Comparison of ENCODE assay signal across 8 cellular contexts in the genomic region with DNA sequence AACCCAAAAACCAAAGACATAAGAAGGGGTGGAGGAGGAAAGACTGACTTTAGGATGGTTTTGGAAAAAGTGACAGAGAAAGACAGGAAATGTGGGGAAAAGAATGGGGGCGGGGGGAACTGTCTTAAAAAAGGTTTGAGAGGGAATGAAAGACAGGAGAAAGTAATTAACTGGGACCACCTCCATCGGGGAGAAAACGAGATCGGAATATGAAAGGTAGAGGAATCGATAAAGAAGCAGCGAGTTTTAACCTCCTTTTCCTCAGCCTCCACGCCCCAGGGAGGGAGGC. TPM values are rescaled to one million over a fixed set of nuclear protein-coding genes. Genes with fewer than 3 reads are reported as not detected.
A peak's percentile ranks its signal among the peaks of the same experiment; 100 is the strongest.
DNase-seq lines count a peak whose midpoint lies in the region; ATAC-seq and TF ChIP-seq lines count a peak whose summit lies in the region.

No MANE protein-coding gene starts in this region.

- H3K36me3 ChIP-seq in esophagus muscularis mucosa: no peaks in the 10 kb centered on the region
- no peaks in the 10 kb centered on the region for H3K36me3 ChIP-seq in psoas muscle (ENCODE audit: insufficient read depth in 1 of 2, low read depth in 1 of 2)

- under 1% methylated on average over 7 of the region's 7 CpGs for WGBS in esophagus muscularis mucosa
- WGBS in psoas muscle, 3 donors: 0 to 3% (median 1%) methylated on average over 7 of the region's 7 CpGs

- H3K4me3 ChIP-seq in GM12875 (ENCODE audit: low read depth, low read length): peak overlapping the region; percentile 87
- peak overlapping the region; percentile 70 to 97 (median 85) for H3K4me3 ChIP-seq in esophagus muscularis mucosa
- H3K4me3 ChIP-seq in psoas muscle: peak overlapping the region; percentile 77

- H3K4me1 ChIP-seq in esophagus muscularis mucosa (peaks cover 12 to 44% (median 31%) of the 10 kb centered on the region in 4 donors), psoas muscle (peaks cover 19% of the 10 kb centered on the region)

- peak; percentile 30 for DNase-seq in RKO (ENCODE audit: low spot score)
- DNase-seq in esophagus muscularis mucosa (ENCODE audit: extremely low spot score): no peak
- no peak for DNase-seq in psoas muscle
- no peak for DNase-seq in SKM-1 (lab: John Stamatoyannopoulos, UW; ENCODE audit: unreplicated experiment)
- DNase-seq in SIG-M5 (lab: John Stamatoyannopoulos, UW): no peak
- DNase-seq in HEK293T (ENCODE audit: extremely low spot score): no peak

- intact Hi-C loops in esophagus muscularis mucosa (cut with DNase I) (loop anchor here (5.0 to 10.0 kb wide), 3 partner anchors 79 to 471 kb away; a partner anchor contains a TSS), psoas muscle (cut with DNase I) (no loop called here)

- POLR2A ChIA-PET in HEK293T (lab: Yijun Ruan, JAX): interaction anchor here (0.6 to 2.0 kb wide), 8 partner anchors 11 to 326 kb away, joined by 3 to 7 read pairs (median 4); a partner anchor contains a TSS

- ATAC-seq in psoas muscle (no peak), GM19455 (IDR thresholded peaks at IDR 0.05; ENCODE audit: unreplicated experiment) (no peak)

- H3K27me3 ChIP-seq in esophagus muscularis mucosa: no peaks in the 10 kb centered on the region
- no peaks in the 10 kb centered on the region for H3K27me3 ChIP-seq in psoas muscle (ENCODE audit: insufficient read depth in 3 of 3, low read length in 2 of 3)

- CTCF ChIA-PET in HEK293T (lab: Yijun Ruan, JAX): no interaction called here

- TF ChIP-seq POLR2A in esophagus muscularis mucosa (IDR thresholded peaks at IDR 0.05; ENCODE audit: low read depth): no peak

- H3K27ac ChIP-seq in esophagus muscularis mucosa (replicated peaks in 1 of 4) (peak overlapping the region; percentile 95 to 97 (median 96)), psoas muscle (peak overlapping the region; percentile 88)

- no peak for TF ChIP-seq EP300 in esophagus muscularis mucosa (IDR thresholded peaks at IDR 0.05)

- H3K9me3 ChIP-seq in esophagus muscularis mucosa: no peaks in the 10 kb centered on the region
- H3K9me3 ChIP-seq in psoas muscle: no peaks in the 10 kb centered on the region

- no peak for TF ChIP-seq CTCF in GM12875 (IDR thresholded peaks at IDR 0.05; ENCODE audit: borderline replicate concordance, insufficient read depth, low read depth, low read length)
- TF ChIP-seq CTCF in esophagus muscularis mucosa (IDR thresholded peaks at IDR 0.05): no peak
- no peak for TF ChIP-seq CTCF in psoas muscle (IDR thresholded peaks at IDR 0.05)

TF ChIP-seq in HEK293T, 16 proteins besides CTCF, POLR2A, EP300 and RAD21:
- TF ChIP-seq FOXK2 (IDR thresholded peaks at IDR 0.05) (no peak), L3MBTL2 (conservative IDR thresholded peaks at IDR 0.05) (no peak), BHLHE40 (IDR thresholded peaks at IDR 0.05; ENCODE audit: borderline replicate concordance) (no peak), SP1 (IDR thresholded peaks at IDR 0.05) (no peak), SUZ12 (IDR thresholded peaks at IDR 0.05) (no peak), CTBP1 (IDR thresholded peaks at IDR 0.05; ENCODE audit: borderline replicate concordance) (no peak), TARDBP (IDR thresholded peaks at IDR 0.05) (no peak), ELF4 (IDR thresholded peaks at IDR 0.05) (no peak), ZNF384 (IDR thresholded peaks at IDR 0.05) (no peak), HDGF (IDR thresholded peaks at IDR 0.05; ENCODE audit: borderline replicate concordance) (no peak), FOXM1 (IDR thresholded peaks at IDR 0.05; ENCODE audit: borderline replicate concordance) (no peak), FOXA1 (IDR thresholded peaks at IDR 0.05) (no peak), NFRKB (IDR thresholded peaks at IDR 0.05) (no peak), ARNT (IDR thresholded peaks at IDR 0.05) (no peak), LEF1 (IDR thresholded peaks at IDR 0.05; ENCODE audit: borderline replicate concordance) (no peak)
- TF ChIP-seq, protein P1, sequence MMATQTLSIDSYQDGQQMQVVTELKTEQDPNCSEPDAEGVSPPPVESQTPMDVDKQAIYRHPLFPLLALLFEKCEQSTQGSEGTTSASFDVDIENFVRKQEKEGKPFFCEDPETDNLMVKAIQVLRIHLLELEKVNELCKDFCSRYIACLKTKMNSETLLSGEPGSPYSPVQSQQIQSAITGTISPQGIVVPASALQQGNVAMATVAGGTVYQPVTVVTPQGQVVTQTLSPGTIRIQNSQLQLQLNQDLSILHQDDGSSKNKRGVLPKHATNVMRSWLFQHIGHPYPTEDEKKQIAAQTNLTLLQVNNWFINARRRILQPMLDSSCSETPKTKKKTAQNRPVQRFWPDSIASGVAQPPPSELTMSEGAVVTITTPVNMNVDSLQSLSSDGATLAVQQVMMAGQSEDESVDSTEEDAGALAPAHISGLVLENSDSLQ (IDR thresholded peaks at IDR 0.05): no peak
TF ChIP-seq in HEK293T: peak in this region for 0.

RNA-seq across cellular contexts. Expression of a gene that starts 0.5 kb away (rescaled TPM):
- 10 to 100 TPM; 25.8 to 29.6 (median 27.9) TPM for total RNA-seq in esophagus muscularis mucosa
- 1 to 10 TPM; 7.1 to 9.0 (median 7.6) TPM for total RNA-seq in psoas muscle
- 1 to 10 TPM; 5.4 to 9.9 (median 8.6) TPM for polyA plus RNA-seq in psoas muscle
